ENCODE assay signal across 8 cellular contexts in genomic region chr2:171416009-171416926, GRCh38. TPM values are rescaled to one million over a fixed set of nuclear protein-coding genes. Genes with fewer than 3 reads are reported as not detected.
DNase-seq lines count a peak whose midpoint lies in the region; ATAC-seq and TF ChIP-seq lines count a peak whose summit lies in the region.

No MANE protein-coding gene starts in this region.

- H3K27ac ChIP-seq in VCaP (peak overlapping the region; percentile 70), breast epithelium (peak overlapping the region in 1 of 2 donors; percentile 58)

- H3K4me3 ChIP-seq in breast epithelium, result no peak overlapping the region

- intact Hi-C loops in breast epithelium (cut with DNase I; ENCODE audit: low total_unique reads), result no loop called here

- H3K27me3 ChIP-seq in breast epithelium, result no peaks in the 10 kb centered on the region

- H3K36me3 ChIP-seq in breast epithelium, result no peaks in the 10 kb centered on the region

- TF ChIP-seq CTCF in VCaP (conservative IDR thresholded peaks at IDR 0.05), result peak; percentile 93
- peak; percentile 31 to 87 (median 86) for TF ChIP-seq CTCF in breast epithelium (IDR thresholded peaks at IDR 0.05)

- no peak for TF ChIP-seq POLR2A in breast epithelium (IDR thresholded peaks at IDR 0.05)

- DNase-seq in AG08395 (ENCODE audit: low spot score) (peak; percentile 85), NCI-H2196 (lab: John Stamatoyannopoulos, UW; ENCODE audit: unreplicated experiment) (peak; percentile 88), breast epithelium (ENCODE audit: low spot score in 2 of 2) (peak; percentile 86 to 88), inferior parietal cortex (ENCODE audit: extremely low spot score) (peak; percentile 90)
- peak; percentile 79 to 85 (median 80) for DNase-seq in stimulated activated CD4-positive, alpha-beta T cell treated with anti-CD3 and anti-CD28 coated beads, Interleukin-12 subunit alpha, Interleukin-12 subunit beta, amount 100 ng/mL, for 48 hours (ENCODE audit: low read depth in 2 of 3, low spot score in 1 of 3)

- H3K9me3 ChIP-seq in breast epithelium, result no peaks in the 10 kb centered on the region

- ATAC-seq in GM18907 (IDR thresholded peaks at IDR 0.05; ENCODE audit: unreplicated experiment) (peak; percentile 86), HG03103 (IDR thresholded peaks at IDR 0.05; ENCODE audit: low read depth, unreplicated experiment) (peak; percentile 73)

- no peaks in the 10 kb centered on the region for H3K4me1 ChIP-seq in breast epithelium

RNA-seq across cellular contexts. Expression of gene METTL8, which starts 17.5 kb away (rescaled TPM):
- total RNA-seq in breast epithelium, result 10 to 100 TPM; 21.4 to 26.9 (median 22.9) TPM

RNA-seq across cellular contexts. Expression of gene DCAF17, which starts 17.8 kb away (rescaled TPM):
- total RNA-seq in breast epithelium, result 10 to 100 TPM; 13.3 to 30.6 (median 24.6) TPM
